Comparison of ENCODE assay signal across 27 cellular contexts in the genomic region with DNA sequence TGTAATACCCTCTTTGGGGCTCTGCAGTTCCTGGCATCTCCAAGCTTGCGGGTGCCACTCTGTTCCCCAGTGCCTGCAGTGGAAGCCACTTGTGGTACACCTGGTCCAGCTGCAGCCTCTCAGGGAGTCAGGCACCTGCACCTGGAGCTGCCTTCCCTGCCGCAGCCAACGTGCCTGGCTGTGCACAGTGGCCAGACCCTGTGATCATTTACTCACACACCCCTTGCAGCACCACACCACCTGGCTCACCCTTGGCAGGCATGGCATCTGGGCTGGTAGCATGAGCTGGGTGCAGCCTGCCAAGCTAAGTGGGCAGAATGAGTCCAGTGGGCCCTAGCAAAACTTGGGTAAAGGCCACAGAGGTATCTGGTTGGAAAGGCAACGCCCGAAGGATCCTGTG. TPM values are rescaled to one million over a fixed set of nuclear protein-coding genes. Genes with fewer than 3 reads are reported as not detected.
DNase-seq lines count a peak whose midpoint lies in the region; ATAC-seq, FAIRE-seq and TF ChIP-seq lines count a peak whose summit lies in the region.
"Had no signal": no experiment of that assay in that cellular context is flagged by ENCODE, and none has a peak within 500 bp of the region (broad histone marks: within the 10 kb centered on the region; RNA-seq: fewer than 3 reads in every experiment).

No MANE protein-coding gene starts in this region.

- H3K27me3 ChIP-seq in H1 (replicated peaks in 1 of 4; ENCODE audit: control insufficient read depth in 3 of 4, extremely low read depth in 1 of 4, insufficient read depth in 3 of 4, low read length in 3 of 4) = no peaks in the 10 kb centered on the region
- H3K27me3 ChIP-seq in A673 (replicated peaks; ENCODE audit: insufficient read depth, low read depth, low read length, poor library complexity) = no peaks in the 10 kb centered on the region
- no peaks in the 10 kb centered on the region for H3K27me3 ChIP-seq in SK-N-SH (ENCODE audit: insufficient read depth)

- H3K79me2 ChIP-seq in H1 (ENCODE audit: control insufficient read depth in 1 of 2, insufficient read depth in 2 of 2, low read length in 2 of 2) = no peaks in the 10 kb centered on the region
- H3K79me2 ChIP-seq in SK-N-SH (ENCODE audit: insufficient read depth) = no peaks in the 10 kb centered on the region

- H3K4me3 Mint-ChIP-seq in stimulated activated memory B cell treated with anti-CD40 and anti-IgM and Interleukin-4, amounts not matched to agents 10 μg/mL and 1 μg/mL and 100 μg/mL, for 72 hours = no peak overlapping the region
- H3K4me3 Mint-ChIP-seq: CD4-positive, alpha-beta memory T cell; IgD-negative memory B cell had no signal

- H3K36me3 Mint-ChIP-seq in stimulated activated memory B cell treated with anti-CD40 and anti-IgM and Interleukin-4, amounts not matched to agents 10 μg/mL and 1 μg/mL and 100 μg/mL, for 72 hours = no peaks in the 10 kb centered on the region
- H3K36me3 Mint-ChIP-seq: CD4-positive, alpha-beta memory T cell had no signal

- H2BK120ac ChIP-seq in H1 (replicated peaks; ENCODE audit: low read depth, low read length) = no peak overlapping the region

- no peak for TF ChIP-seq POLR2A in H1 (IDR thresholded peaks at IDR 0.05; ENCODE audit: control extremely low read depth in 1 of 2, low read depth in 2 of 2, low read length in 2 of 2)

- H3F3A ChIP-seq in SK-N-SH (replicated peaks; ENCODE audit: insufficient read depth) = no peaks in the 10 kb centered on the region

- intact Hi-C loops in A673 (cut with micrococcal nuclease; ENCODE audit: unreplicated experiment) = no loop called here

- TF ChIP-seq RAD21 in H1 (IDR thresholded peaks at IDR 0.05 in 1 of 2, conservative IDR thresholded peaks at IDR 0.05 in 1 of 2; ENCODE audit: low read depth in 2 of 2, low read length in 2 of 2) (no peak), SK-N-SH (IDR thresholded peaks at IDR 0.05; ENCODE audit: low read length) (no peak)

- H3K36me3 ChIP-seq in H1 (ENCODE audit: control insufficient read depth in 2 of 4, insufficient read depth in 4 of 4, low read length in 3 of 4) = no peaks in the 10 kb centered on the region
- no peaks in the 10 kb centered on the region for H3K36me3 ChIP-seq in A673 (ENCODE audit: insufficient read depth, low read length, poor library complexity, severe bottlenecking)
- H3K36me3 ChIP-seq in SK-N-SH (replicated peaks in 1 of 2; ENCODE audit: control insufficient read depth in 1 of 2, insufficient read depth in 2 of 2, low read length in 1 of 2) = no peaks in the 10 kb centered on the region

- H3K9me2 ChIP-seq in SK-N-SH = no peaks in the 10 kb centered on the region

- H3K27ac ChIP-seq in H1 (ENCODE audit: low read depth, low read length) = no peak overlapping the region
- H3K27ac ChIP-seq in A673 (ENCODE audit: low read depth, low read length, poor library complexity, severe bottlenecking) = no peak overlapping the region
- no peak overlapping the region for H3K27ac ChIP-seq in SK-N-SH (ENCODE audit: low read depth in 2 of 2, low read length in 1 of 2)
- H3K27ac ChIP-seq: A549, HL-60, PC-9, RWPE1, SK-N-MC had no signal

- H2BK5ac ChIP-seq in H1 (ENCODE audit: low read depth, low read length) = no peak overlapping the region; the same call in 1 of the 2 replicates

- CTCF ChIA-PET in H1 (lab: Charles Lee; ENCODE audit: partially characterized antibody) = interaction anchor here (0.7 to 1.1 kb wide), 5 partner anchors 9 to 18 kb away, joined by 3 to 4 read pairs (median 3); no protein-coding TSS in a partner anchor
- CTCF ChIA-PET in A673 (lab: Charles Lee) = interaction anchor here (0.9 kb wide), 1 partner anchor 19 kb away, joined by 3 read pairs; no protein-coding TSS in a partner anchor
- CTCF ChIA-PET in SK-N-SH (lab: Yijun Ruan, JAX) = interaction anchor here (0.9 to 1.2 kb wide), 2 partner anchors 14 to 19 kb away, joined by 3 to 5 read pairs; no protein-coding TSS in a partner anchor

- no peak overlapping the region for H2BK12ac ChIP-seq in H1 (ENCODE audit: low read depth, low read length)

- ATAC-seq in stimulated activated memory B cell treated with anti-CD40 and anti-IgM and Interleukin-4, amounts not matched to agents 10 μg/mL and 1 μg/mL and 100 μg/mL, for 72 hours = peak; percentile 37
- ATAC-seq: A549, HCT116 had no signal

- H4K5ac ChIP-seq in H1 (ENCODE audit: insufficient read length, low read depth, low read length) = no peak overlapping the region

- H3K23ac ChIP-seq in H1 (ENCODE audit: insufficient read length) = no peak overlapping the region

- H3K56ac ChIP-seq in H1 (replicated peaks; ENCODE audit: insufficient read length, low read depth, low read length) = no peak overlapping the region

- no peak overlapping the region for H3K4me2 ChIP-seq in H1 (ENCODE audit: insufficient read depth in 1 of 2, low read depth in 2 of 2, low read length in 2 of 2)
- no peak overlapping the region for H3K4me2 ChIP-seq in SK-N-SH
- H3K4me2 ChIP-seq: A549, PC-9 had no signal

- BruUV-seq in A673 (replicated peaks; lab: Mats Ljungman, UMichigan) = no TSS peak

- 95% methylated on average over 5 of the region's 5 CpGs; no CpG with 5 or more reads in 1 of the 2 experiments for WGBS in H1 (ENCODE audit: extremely low coverage in 1 of 2, insufficient coverage in 1 of 2, insufficient read length in 1 of 2, insufficient replicate concordance in 2 of 2, low coverage in 1 of 2, low lambda C conversion rate in 2 of 2, missing lambda C conversion rate in 1 of 2), 2 experiments
- 70% methylated on average over 4 of the region's 5 CpGs for WGBS in SK-N-SH (ENCODE audit: low lambda C conversion rate)

- H4K20me1 ChIP-seq in H1 (replicated peaks in 1 of 2; ENCODE audit: control insufficient read depth in 1 of 2, insufficient read depth in 2 of 2, low read length in 2 of 2) = no peaks in the 10 kb centered on the region
- H4K20me1 ChIP-seq in SK-N-SH (ENCODE audit: insufficient read depth) = no peaks in the 10 kb centered on the region

- H3K14ac ChIP-seq in H1 (ENCODE audit: insufficient read length) = no peak overlapping the region

- no peak overlapping the region for H3K4ac ChIP-seq in H1 (replicated peaks; ENCODE audit: insufficient read length, low read depth, low read length)

- TF ChIP-seq EP300 in H1 (IDR thresholded peaks at IDR 0.05; ENCODE audit: borderline replicate concordance in 1 of 2, low read depth in 2 of 2, low read length in 2 of 2) (no peak), SK-N-SH (IDR thresholded peaks at IDR 0.05; ENCODE audit: borderline replicate concordance in 1 of 2, low read depth in 1 of 2, low read length in 1 of 2) (no peak)

- H2BK20ac ChIP-seq in H1 (ENCODE audit: low read length) = no peak overlapping the region

- no peaks in the 10 kb centered on the region for H3K23me2 ChIP-seq in H1 (ENCODE audit: low read depth, low read length)

- no peaks in the 10 kb centered on the region for H3K27me3 Mint-ChIP-seq in stimulated activated memory B cell treated with anti-CD40 and anti-IgM and Interleukin-4, amounts not matched to agents 10 μg/mL and 1 μg/mL and 100 μg/mL, for 72 hours
- H3K27me3 Mint-ChIP-seq: CD4-positive, alpha-beta memory T cell had no signal

- no peak overlapping the region for H2AK5ac ChIP-seq in H1 (ENCODE audit: low read depth, low read length)

- peak overlapping the region; percentile 47; the same call in 1 of the 2 replicates for H2BK15ac ChIP-seq in H1 (ENCODE audit: low read length)

- TF ChIP-seq CTCF in H1 (IDR thresholded peaks at IDR 0.05; ENCODE audit: control extremely low read depth in 1 of 3, insufficient read depth in 1 of 3, low read depth in 1 of 3, low read length in 3 of 3) (no peak), A673 (conservative IDR thresholded peaks at IDR 0.05; ENCODE audit: low read depth, low read length) (no peak), SK-N-SH (IDR thresholded peaks at IDR 0.05) (no peak)

- FAIRE-seq in H1 (lab: Jason Lieb, UNC) = no peak
- FAIRE-seq: A549, GM12891 had no signal

- H3K4me1 ChIP-seq in H1 (replicated peaks in 1 of 4; ENCODE audit: control insufficient read depth in 3 of 4, insufficient read depth in 4 of 4, low read length in 3 of 4) = peaks cover 0 to 10% (median 4%) of the 10 kb centered on the region in 4 experiments; a peak in 5 of 7 replicates
- no peaks in the 10 kb centered on the region for H3K4me1 ChIP-seq in A673 (ENCODE audit: insufficient read depth, low read length, poor library complexity, severe bottlenecking)
- peaks cover 0 to 2% of the 10 kb centered on the region in 2 experiments; a peak in 1 of 4 replicates for H3K4me1 ChIP-seq in SK-N-SH (ENCODE audit: control insufficient read depth in 1 of 2, insufficient read depth in 2 of 2, low read depth in 1 of 2, low read length in 1 of 2)

- H3K9me3 Mint-ChIP-seq in stimulated activated memory B cell treated with anti-CD40 and anti-IgM and Interleukin-4, amounts not matched to agents 10 μg/mL and 1 μg/mL and 100 μg/mL, for 72 hours = no peaks in the 10 kb centered on the region
- H3K9me3 Mint-ChIP-seq: CD4-positive, alpha-beta memory T cell; IgD-negative memory B cell had no signal

- no peak overlapping the region for H3K27ac Mint-ChIP-seq in stimulated activated memory B cell treated with anti-CD40 and anti-IgM and Interleukin-4, amounts not matched to agents 10 μg/mL and 1 μg/mL and 100 μg/mL, for 72 hours
- H3K27ac Mint-ChIP-seq: CD4-positive, alpha-beta memory T cell; IgD-negative memory B cell had no signal

- H3K9me3 ChIP-seq in H1 (ENCODE audit: insufficient read depth in 2 of 2, low read depth in 1 of 2, low read length in 1 of 2) (peaks cover 0 to 6% of the 10 kb centered on the region in 2 experiments; a peak in 3 of 4 replicates), A673 (ENCODE audit: low read depth, low read length, poor library complexity, severe bottlenecking) (no peaks in the 10 kb centered on the region), SK-N-SH (no peaks in the 10 kb centered on the region)
- H3K9me3 ChIP-seq: A549 had no signal

- H3K4me3 ChIP-seq in H1 (ENCODE audit: extremely low read depth in 1 of 4, insufficient read depth in 2 of 4, low read depth in 3 of 4, low read length in 4 of 4) (no peak overlapping the region), A673 (ENCODE audit: low read depth, low read length, poor library complexity, severe bottlenecking) (no peak overlapping the region), SK-N-SH (ENCODE audit: low read depth in 2 of 2, low read length in 1 of 2) (no peak overlapping the region)
- H3K4me3 ChIP-seq: A549, PC-9, SK-N-MC had no signal

- no peak overlapping the region for H3K18ac ChIP-seq in H1 (ENCODE audit: extremely low read depth, low read length)

- H2AFZ ChIP-seq in H1 (ENCODE audit: low read length) = no peak overlapping the region
- no peak overlapping the region for H2AFZ ChIP-seq in SK-N-SH (ENCODE audit: low read depth)
- H2AFZ ChIP-seq: PC-9 had no signal

- H3K9ac ChIP-seq in H1 (replicated peaks in 1 of 4; ENCODE audit: extremely low read depth in 1 of 4, low read depth in 3 of 4, low read length in 3 of 4) (no peak overlapping the region), SK-N-SH (no peak overlapping the region)

- no peak overlapping the region for H4K91ac ChIP-seq in H1 (replicated peaks; ENCODE audit: insufficient read length, low read length)

- no peaks in the 10 kb centered on the region for H3K4me1 Mint-ChIP-seq in stimulated activated memory B cell treated with anti-CD40 and anti-IgM and Interleukin-4, amounts not matched to agents 10 μg/mL and 1 μg/mL and 100 μg/mL, for 72 hours
- H3K4me1 Mint-ChIP-seq: IgD-negative memory B cell had no signal

- H4K8ac ChIP-seq in H1 (ENCODE audit: extremely low read depth, insufficient read depth, low read length) = no peak overlapping the region

- POLR2A ChIA-PET in H1 (lab: Charles Lee; ENCODE audit: partially characterized antibody) (interaction anchor here (0.8 to 1.3 kb wide), 2 partner anchors 50 to 1942 kb away, joined by 3 read pairs; no protein-coding TSS in a partner anchor), A673 (lab: Charles Lee; ENCODE audit: low non-redundant PET) (no interaction called here), SK-N-SH (lab: Yijun Ruan, JAX) (no interaction called here)

- DNase-seq in DMS53 treated with DMSO at 0.1 percent for 48 hours (lab: John Stamatoyannopoulos, UW; ENCODE audit: unreplicated experiment) (peak; percentile 9), NCI-H510A (lab: John Stamatoyannopoulos, UW) (peak; percentile 38), H1 (ENCODE audit: low read depth in 1 of 2, low spot score in 2 of 2) (no peak), A673 (ENCODE audit: low spot score) (no peak), anterior cingulate cortex (lab: John Stamatoyannopoulos, UW) (no peak), SK-N-SH (no peak)
- DNase-seq: C1 segment of cervical spinal cord; Caco-2; CD4-positive, alpha-beta memory T cell; DMS79 treated with DMSO at 0.1 percent for 48 hours; GF-D8; NCI-H1092 treated with DMSO at 0.1 percent for 48 hours; NCI-H1436 treated with DMSO at 0.1 percent for 48 hours; NCI-H187 treated with DMSO at 0.1 percent for 48 hours; NCI-H524; NCI-H748 treated with DMSO at 0.1 percent for 48 hours; PC-9; SIG-M5; T-helper 2 cell had no signal

- H3K79me1 ChIP-seq in H1 (ENCODE audit: low read depth, low read length) = no peaks in the 10 kb centered on the region

RNA-seq across cellular contexts. Expression of a gene that starts 51.1 kb away (rescaled TPM):
- total RNA-seq in H1 (2021; fragmentation: NEBNext Ultra II Directional; extraction: Animal tissue kit (Norgen Biotek cat#: 25700)) = 68.6 and 73.1 TPM in 2 replicates
- polyA plus RNA-seq in H1 (2011; rRNA removed) (17.3 and 22.6 TPM in 2 replicates), SK-N-SH (2012; rRNA removed) (20.8 and 20.9 TPM in 2 replicates)
- polyA plus RNA-seq in H1 (2011; cell fraction: cytosol; rRNA removed) = 27.6 TPM
- polyA plus RNA-seq in H1 (2011; cell fraction: nucleus; rRNA removed) = 22.2 TPM
- polyA plus RNA-seq in H1 (2012, experiment 1 of 2) = 70.9 to 94.3 TPM (median 85.5 TPM) in 4 replicates
- 50.5 TPM for polyA plus RNA-seq in H1 (2012, experiment 2 of 2)
- 61.7 TPM for polyA plus RNA-seq in H1 (2013, experiment 1 of 2)
- 63.0 TPM for polyA plus RNA-seq in H1 (2013, experiment 2 of 2)
- 23.6 and 28.6 TPM in 2 replicates for polyA minus RNA-seq in H1 (2011; rRNA and poly(A)+ RNA removed)
- 24.2 TPM for polyA minus RNA-seq in H1 (2011; cell fraction: cytosol; rRNA and poly(A)+ RNA removed)
- 51.5 TPM for polyA minus RNA-seq in H1 (2011; cell fraction: nucleus; rRNA and poly(A)+ RNA removed)
- total RNA-seq in A673 (2021) = 50.0 and 61.6 TPM in 2 replicates
- polyA plus RNA-seq in SK-N-SH (2012; cell fraction: cytosol; rRNA removed) = 23.5 and 25.1 TPM in 2 replicates
- polyA plus RNA-seq in SK-N-SH (2012; cell fraction: nucleus; rRNA removed) = 15.5 and 17.7 TPM in 2 replicates

Comparison
In these comparisons a context has a peak if more than half of its experiments do, and no peak if none do; other contexts are left out.
1. DNase-seq: peak in DMS53 treated with DMSO at 0.1 percent for 48 hours (single experiment) and NCI-H510A (single experiment); none in H1 (0 of 2), A673 (single experiment), anterior cingulate cortex (0 of 58) and SK-N-SH (single experiment).